ENCODE assay signal across 24 cellular contexts in the genomic region with DNA sequence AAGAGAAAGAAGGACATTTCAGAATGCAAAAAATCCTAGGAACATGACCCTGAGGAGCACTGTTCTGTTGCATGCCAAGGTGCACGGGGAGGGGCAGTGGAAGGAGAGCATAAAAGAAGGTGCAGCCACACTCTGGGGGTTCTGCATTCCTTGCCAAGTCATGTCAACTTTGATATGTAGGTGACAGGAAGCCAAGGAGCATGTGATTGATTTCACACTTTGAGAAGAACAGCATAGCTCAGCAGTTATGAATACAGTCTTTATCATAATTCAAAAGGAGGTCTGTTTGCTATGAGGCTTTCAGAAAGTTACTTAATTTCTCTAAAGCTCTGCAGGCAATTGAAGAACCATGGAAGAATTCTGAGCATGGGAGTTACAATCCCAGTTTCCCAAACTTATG. TPM values are rescaled to one million over a fixed set of nuclear protein-coding genes. Genes with fewer than 3 reads are reported as not detected.
DNase-seq lines count a peak whose midpoint lies in the region; ATAC-seq and TF ChIP-seq lines count a peak whose summit lies in the region.
"Had no signal": no experiment of that assay in that cellular context is flagged by ENCODE, and none has a peak within 500 bp of the region (broad histone marks: within the 10 kb centered on the region; RNA-seq: fewer than 3 reads in every experiment).

No MANE protein-coding gene starts in this region.

- H3K4me3 Mint-ChIP-seq in central memory CD8-positive, alpha-beta T cell, result no peak overlapping the region
- H3K4me3 Mint-ChIP-seq in activated CD4-positive, alpha-beta T cell treated with anti-CD3 and anti-CD28 coated beads for 36 hours, result no peak overlapping the region
- H3K4me3 Mint-ChIP-seq: activated CD8-positive, alpha-beta T cell treated with anti-CD3 and anti-CD28 coated beads, Interleukin-2, amount 10 ng/mL, durations not matched to agents 7 days and 5 days; B cell had no signal

- H3K79me2 ChIP-seq in mesendoderm (ENCODE audit: control insufficient read depth, insufficient read depth, low read length), result no peaks in the 10 kb centered on the region

- TF ChIP-seq CTCF in testis (IDR thresholded peaks at IDR 0.05), result no peak

- H4K8ac ChIP-seq in mesendoderm (ENCODE audit: low read depth, low read length), result no peak overlapping the region

- no peaks in the 10 kb centered on the region for H3K9me3 Mint-ChIP-seq in activated naive CD4-positive, alpha-beta T cell treated with anti-CD3 and anti-CD28 coated beads, Interleukin-2, amount 50 U/mL, for 72 hours
- no peaks in the 10 kb centered on the region for H3K9me3 Mint-ChIP-seq in central memory CD8-positive, alpha-beta T cell
- no peaks in the 10 kb centered on the region for H3K9me3 Mint-ChIP-seq in activated CD4-positive, alpha-beta T cell treated with anti-CD3 and anti-CD28 coated beads for 36 hours (ENCODE audit: low read depth)
- H3K9me3 Mint-ChIP-seq: CD8-positive, alpha-beta memory T cell had no signal

- H3K4ac ChIP-seq in mesendoderm (ENCODE audit: low read depth, low read length), result no peak overlapping the region

- H3K4me1 Mint-ChIP-seq in central memory CD8-positive, alpha-beta T cell, result peaks cover 14% of the 10 kb centered on the region
- H3K4me1 Mint-ChIP-seq in activated CD4-positive, alpha-beta T cell treated with anti-CD3 and anti-CD28 coated beads for 36 hours, result peaks cover 17% of the 10 kb centered on the region

- no peak overlapping the region for H2BK15ac ChIP-seq in mesendoderm (replicated peaks; ENCODE audit: low read depth)

- POLR2A ChIA-PET in activated CD4-positive, alpha-beta T cell treated with anti-CD3 and anti-CD28 coated beads for 36 hours (lab: Charles Lee), result no interaction called here

- TF ChIP-seq POLR2A in testis (IDR thresholded peaks at IDR 0.05), result no peak

- ATAC-seq in activated naive CD4-positive, alpha-beta T cell treated with anti-CD3 and anti-CD28 coated beads, Interleukin-2, amount 50 U/mL, for 72 hours, result no peak
- peak; percentile 49 for ATAC-seq in central memory CD8-positive, alpha-beta T cell (replicated peaks; ENCODE audit: extremely low read depth, poor library complexity, severe bottlenecking)
- no peak for ATAC-seq in activated CD4-positive, alpha-beta T cell treated with anti-CD3 and anti-CD28 coated beads for 36 hours
- ATAC-seq: activated CD8-positive, alpha-beta T cell treated with anti-CD3 and anti-CD28 coated beads, Interleukin-2, amount 10 ng/mL, durations not matched to agents 7 days and 5 days; psoas muscle; stimulated activated naive CD8-positive, alpha-beta T cell treated with anti-CD3 and anti-CD28 coated beads, Interleukin-15, Interleukin-2, amounts not matched to agents 100 U/mL and 50 U/mL, for 24 hours had no signal

- H3K56ac ChIP-seq in mesendoderm (ENCODE audit: low read length), result no peak overlapping the region

- H3K27me3 Mint-ChIP-seq in central memory CD8-positive, alpha-beta T cell, result no peaks in the 10 kb centered on the region
- H3K27me3 Mint-ChIP-seq in activated CD4-positive, alpha-beta T cell treated with anti-CD3 and anti-CD28 coated beads for 36 hours, result no peaks in the 10 kb centered on the region
- H3K27me3 Mint-ChIP-seq: B cell; CD8-positive, alpha-beta memory T cell had no signal

- H3K4me2 ChIP-seq in mesendoderm (ENCODE audit: low read length), result no peak overlapping the region
- H3K4me2 ChIP-seq: KMS-11 had no signal

- no peak for DNase-seq in activated naive CD4-positive, alpha-beta T cell treated with anti-CD3 and anti-CD28 coated beads, Interleukin-2, amount 50 U/mL, for 72 hours (ENCODE audit: low spot score in 2 of 2)
- no peak for DNase-seq in activated naive CD4-positive, alpha-beta T cell treated with anti-CD3 and anti-CD28 coated beads, Interleukin-2, amount 50 U/mL, for 16 hours
- no peak for DNase-seq in central memory CD8-positive, alpha-beta T cell (ENCODE audit: low spot score in 2 of 2)
- DNase-seq in iPS-NIHi7 (ENCODE audit: extremely low spot score) (peak; percentile 17), testis (peak; percentile 18), mesendoderm (no peak), SKM-1 treated with dmso at 0.1 percent for 144 hours (lab: John Stamatoyannopoulos, UW; ENCODE audit: unreplicated experiment) (no peak)
- DNase-seq in activated CD4-positive, alpha-beta T cell treated with anti-CD3 and anti-CD28 coated beads for 36 hours, result no peak
- DNase-seq: activated CD4-positive, alpha-beta T cell treated with anti-CD3 and anti-CD28 coated beads for 1 hour; activated CD8-positive, alpha-beta T cell treated with anti-CD3 and anti-CD28 coated beads, Interleukin-2, amount 10 ng/mL, durations not matched to agents 7 days and 5 days; activated T-cell treated with anti-CD3 and anti-CD28 coated beads for 4 hours; caudate nucleus; CD8-positive, alpha-beta memory T cell; dermis blood vessel endothelial cell; NCI-H1436; psoas muscle; stimulated activated naive CD8-positive, alpha-beta T cell treated with anti-CD3 and anti-CD28 coated beads, Interleukin-15, Interleukin-2, amounts not matched to agents 100 U/mL and 50 U/mL, for 24 hours had no signal

- no peaks in the 10 kb centered on the region for H3K27me3 ChIP-seq in testis
- no peaks in the 10 kb centered on the region for H3K27me3 ChIP-seq in mesendoderm (ENCODE audit: insufficient read depth, low read length, poor library complexity)
- H3K27me3 ChIP-seq: vagina had no signal

- no peak overlapping the region for H3K23ac ChIP-seq in mesendoderm (ENCODE audit: low read length)

- H2AK5ac ChIP-seq in mesendoderm (ENCODE audit: low read length), result no peak overlapping the region

- no peak overlapping the region for H2BK120ac ChIP-seq in mesendoderm (ENCODE audit: low read depth, low read length)

- H3K4me3 ChIP-seq in testis (no peak overlapping the region), mesendoderm (ENCODE audit: low read length) (no peak overlapping the region)
- H3K4me3 ChIP-seq: psoas muscle, SK-N-MC, thoracic aorta, vagina had no signal

- no peaks in the 10 kb centered on the region for H3K9me3 ChIP-seq in testis
- H3K9me3 ChIP-seq: psoas muscle, thoracic aorta, vagina had no signal

- H3K27ac ChIP-seq in testis (no peak overlapping the region), mesendoderm (ENCODE audit: low read depth, low read length) (no peak overlapping the region)
- H3K27ac ChIP-seq: 22Rv1, KMS-11, psoas muscle, RWPE1, SK-N-MC, thoracic aorta, vagina had no signal

- peaks cover 7% of the 10 kb centered on the region for H3K4me1 ChIP-seq in testis
- no peaks in the 10 kb centered on the region for H3K4me1 ChIP-seq in mesendoderm (ENCODE audit: control insufficient read depth, low read depth, low read length)
- H3K4me1 ChIP-seq: psoas muscle, vagina had no signal

- intact Hi-C loops in testis (cut with DNase I; ENCODE audit: low total_unique reads), result no loop called here
- intact Hi-C loops in activated CD4-positive, alpha-beta T cell treated with anti-CD3 and anti-CD28 coated beads for 36 hours (cut with DNase I, micrococcal nuclease), result loop anchor here in 1 of 2 experiments (10.0 kb wide), 1 partner anchor 300 kb away; no protein-coding TSS in a partner anchor

- H3K18ac ChIP-seq in mesendoderm (ENCODE audit: low read length), result no peak overlapping the region

- H3K36me3 ChIP-seq in testis (ENCODE audit: low read depth, missing control alignments) (no peaks in the 10 kb centered on the region), mesendoderm (ENCODE audit: control insufficient read depth, insufficient read depth, low read length) (no peaks in the 10 kb centered on the region)
- H3K36me3 ChIP-seq: thoracic aorta, vagina had no signal

- H3K9ac ChIP-seq in mesendoderm (ENCODE audit: low read length), result no peak overlapping the region
- H3K9ac ChIP-seq: KMS-11 had no signal

- no peak overlapping the region for H4K5ac ChIP-seq in mesendoderm (ENCODE audit: low read length)

- peak overlapping the region; percentile 7 to 25 for H3K27ac Mint-ChIP-seq in activated naive CD4-positive, alpha-beta T cell treated with anti-CD3 and anti-CD28 coated beads, Interleukin-2, amount 50 U/mL, for 72 hours
- no peak overlapping the region for H3K27ac Mint-ChIP-seq in central memory CD8-positive, alpha-beta T cell (ENCODE audit: low read depth)
- no peak overlapping the region for H3K27ac Mint-ChIP-seq in activated CD4-positive, alpha-beta T cell treated with anti-CD3 and anti-CD28 coated beads for 36 hours
- H3K27ac Mint-ChIP-seq: activated CD8-positive, alpha-beta T cell treated with anti-CD3 and anti-CD28 coated beads, Interleukin-2, amount 10 ng/mL, durations not matched to agents 7 days and 5 days; B cell had no signal

- H3K36me3 Mint-ChIP-seq in activated naive CD4-positive, alpha-beta T cell treated with anti-CD3 and anti-CD28 coated beads, Interleukin-2, amount 50 U/mL, for 72 hours, result no peaks in the 10 kb centered on the region
- peaks cover 6% of the 10 kb centered on the region for H3K36me3 Mint-ChIP-seq in central memory CD8-positive, alpha-beta T cell (ENCODE audit: insufficient read depth)
- H3K36me3 Mint-ChIP-seq in activated CD4-positive, alpha-beta T cell treated with anti-CD3 and anti-CD28 coated beads for 36 hours (ENCODE audit: low read depth), result peaks cover 18% of the 10 kb centered on the region

- H3K79me1 ChIP-seq in mesendoderm (ENCODE audit: low read length), result no peaks in the 10 kb centered on the region

- no peak overlapping the region for H2BK5ac ChIP-seq in mesendoderm (ENCODE audit: low read length)

- CTCF ChIA-PET in activated CD4-positive, alpha-beta T cell treated with anti-CD3 and anti-CD28 coated beads for 36 hours (lab: Charles Lee), result no interaction called here

- WGBS in testis, 2 donors, result 22 to 33% methylated on average over 1 of the region's 1 CpG
- no CpG with 5 or more reads among the region's 1 CpG for WGBS in mesendoderm (ENCODE audit: extremely low coverage, insufficient coverage, low lambda C conversion rate)

RNA-seq across cellular contexts. Expression of gene SCFD2, which starts 50.6 kb away (rescaled TPM):
- 10 to 100 TPM; 15.6 to 29.1 TPM for total RNA-seq in activated naive CD4-positive, alpha-beta T cell treated with anti-CD3 and anti-CD28 coated beads, Interleukin-2, amount 50 U/mL, for 72 hours
- 10 to 100 TPM; 21.3 to 24.5 TPM for total RNA-seq in testis
- polyA plus RNA-seq in testis (ENCODE audit: insufficient read depth, low read depth, low replicate concordance), result 6.0 TPM
- 8.8 TPM for polyA plus RNA-seq in mesendoderm (2013, experiment 1 of 2)
- polyA plus RNA-seq in mesendoderm (2013, experiment 2 of 2), result 9.0 TPM
- 10 to 100 TPM; 21.6 to 22.5 TPM for total RNA-seq in activated CD4-positive, alpha-beta T cell treated with anti-CD3 and anti-CD28 coated beads for 36 hours

Comparison
In these comparisons a context has a peak if more than half of its experiments do, and no peak if none do; other contexts are left out.
1. DNase-seq: peak in iPS-NIHi7 (single experiment) and testis (single experiment); none in activated naive CD4-positive, alpha-beta T cell treated with anti-CD3 and anti-CD28 coated beads, Interleukin-2, amount 50 U/mL, for 72 hours (0 of 2), activated naive CD4-positive, alpha-beta T cell treated with anti-CD3 and anti-CD28 coated beads, Interleukin-2, amount 50 U/mL, for 16 hours (single experiment), central memory CD8-positive, alpha-beta T cell (0 of 2), mesendoderm (single experiment), activated CD4-positive, alpha-beta T cell treated with anti-CD3 and anti-CD28 coated beads for 36 hours (single experiment) and SKM-1 treated with dmso at 0.1 percent for 144 hours (single experiment).
2. H3K27ac Mint-ChIP-seq: peak in activated naive CD4-positive, alpha-beta T cell treated with anti-CD3 and anti-CD28 coated beads, Interleukin-2, amount 50 U/mL, for 72 hours (2 of 2); none in central memory CD8-positive, alpha-beta T cell (single experiment) and activated CD4-positive, alpha-beta T cell treated with anti-CD3 and anti-CD28 coated beads for 36 hours (single experiment).